ENCODE assay signal across 18 cellular contexts in the genomic region with DNA sequence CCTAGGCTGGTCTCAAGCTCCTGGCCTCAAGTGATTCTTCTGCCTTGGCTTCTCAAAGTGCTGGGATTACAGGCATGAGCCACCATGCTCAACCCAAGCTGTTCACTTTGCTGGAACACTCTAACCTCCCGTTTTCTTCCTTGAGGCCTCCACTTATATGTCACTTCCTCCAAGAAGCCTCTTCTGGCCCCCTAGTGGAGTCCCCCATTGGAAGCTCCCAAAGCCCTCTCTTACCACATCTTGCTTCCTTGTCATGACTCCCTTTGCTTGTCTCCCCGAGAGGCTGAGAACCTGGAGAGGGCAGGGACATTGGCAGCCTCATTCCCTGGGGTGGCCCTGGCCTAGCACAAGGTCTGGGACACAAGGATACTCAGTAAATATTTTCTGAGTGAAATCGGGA.
"Had no signal": no experiment of that assay in that cellular context is flagged by ENCODE, and none has a peak within 500 bp of the region (broad histone marks: within the 10 kb centered on the region; RNA-seq: fewer than 3 reads in every experiment).

No MANE protein-coding gene starts in this region.

- H3K27ac ChIP-seq: dorsolateral prefrontal cortex, epithelial cell of prostate, spleen, thoracic aorta, WERI-Rb-1 had no signal

- DNase-seq: activated CD4-positive, alpha-beta memory T cell treated with anti-CD3 and anti-CD28 coated beads for 36 hours; activated gamma-delta T cell treated with Interleukin-2 at 50 U/mL for 16 hours; activated naive CD8-positive, alpha-beta T cell treated with anti-CD3 and anti-CD28 coated beads, Interleukin-2, amount 10 ng/mL, durations not matched to agents 7 days and 5 days; activated T-cell treated with anti-CD3 and anti-CD28 coated beads for 4 hours; central memory CD4-positive, alpha-beta T cell; dorsolateral prefrontal cortex; foreskin fibroblast; hypothalamus; islet precursor cell; mammary epithelial cell; retina; stimulated activated CD4-positive, alpha-beta T cell treated with anti-CD3 and anti-CD28 coated beads, Interleukin-4, amount 100 ng/mL, for 4 hours; WERI-Rb-1 had no signal

- H3K4me3 ChIP-seq: dorsolateral prefrontal cortex, spleen, thoracic aorta had no signal

- ATAC-seq: left lobe of liver; stimulated activated memory B cell treated with anti-CD40 and anti-IgM and Interleukin-4, amounts not matched to agents 10 μg/mL and 1 μg/mL and 100 μg/mL, for 72 hours had no signal

- H3K9me3 ChIP-seq: spleen, thoracic aorta had no signal

- H3K36me3 ChIP-seq: spleen, thoracic aorta, WERI-Rb-1 had no signal

- H3K27me3 ChIP-seq: dorsolateral prefrontal cortex, spleen had no signal
